10 cellular contexts compared by ENCODE assay signal in the genomic region with DNA sequence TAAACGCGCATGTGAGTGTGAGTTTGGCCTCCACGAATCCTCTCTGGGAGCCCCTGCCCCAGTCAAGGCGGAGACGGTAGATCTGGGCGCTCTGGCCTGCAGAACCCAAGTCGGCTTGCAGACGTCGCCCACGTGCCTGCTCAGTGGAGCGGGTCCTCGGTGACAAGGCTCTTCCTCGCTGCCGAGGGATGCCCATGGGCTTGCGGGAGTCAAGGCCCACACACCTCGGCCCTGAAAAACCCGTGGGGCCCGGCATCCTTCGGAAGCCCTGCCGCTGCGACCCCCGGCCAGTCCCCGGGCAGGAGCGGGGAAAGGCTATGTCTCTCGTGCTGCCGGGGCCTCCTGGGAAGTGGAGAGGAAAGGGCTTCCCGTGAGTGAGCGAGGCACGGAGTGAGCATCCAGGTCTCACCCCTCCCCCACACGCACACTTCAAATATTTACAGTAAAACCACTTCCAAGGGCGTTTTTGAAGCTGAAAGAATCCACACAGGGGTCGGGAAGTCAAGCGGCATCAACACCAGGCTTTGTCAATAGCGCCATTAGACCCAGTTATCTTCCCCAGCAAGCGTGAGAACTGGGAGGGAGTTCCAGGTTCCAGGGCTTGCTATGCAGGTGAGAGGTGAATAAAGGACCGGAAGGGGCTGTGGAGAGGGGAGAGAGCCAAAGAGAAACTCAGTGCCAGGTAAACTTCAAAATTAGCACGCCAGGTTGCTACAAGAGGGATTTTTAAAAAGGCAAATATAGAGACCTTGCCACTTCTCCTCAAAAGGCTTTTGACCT. TPM values are rescaled to one million over a fixed set of nuclear protein-coding genes. Genes with fewer than 3 reads are reported as not detected.
DNase-seq lines count a peak whose midpoint lies in the region; ATAC-seq and TF ChIP-seq lines count a peak whose summit lies in the region.
"Had no signal": no experiment of that assay in that cellular context is flagged by ENCODE, and none has a peak within 500 bp of the region (broad histone marks: within the 10 kb centered on the region; RNA-seq: fewer than 3 reads in every experiment).

No MANE protein-coding gene starts in this region.

- 0 to 2% methylated on average over 17 to 26 of the region's 37 CpGs for WGBS in mesodermal cell (ENCODE audit: insufficient coverage in 2 of 2), 2 experiments

- no peaks in the 10 kb centered on the region for H3K36me3 ChIP-seq in HAP-1 (replicated peaks)
- no peaks in the 10 kb centered on the region for H3K36me3 ChIP-seq in mesodermal cell (ENCODE audit: control insufficient read depth, insufficient read depth, low read length)

- CTCF ChIA-PET in Calu3 (lab: Charles Lee) (interaction anchor here (1.3 kb wide), 1 partner anchor 125 kb away, joined by 3 read pairs; no protein-coding TSS in a partner anchor), T-cell (lab: Charles Lee) (interaction anchor here in 1 of 2 donors (0.8 kb wide), 1 partner anchor 70 kb away, joined by 6 read pairs; no protein-coding TSS in a partner anchor)

- peak overlapping the region; percentile 13 for H3K27ac Mint-ChIP-seq in Calu3 (ENCODE audit: unreplicated experiment)
- peak overlapping the region in 1 of 2 donors; percentile 41 for H3K27ac Mint-ChIP-seq in T-cell

- H3K4me3 ChIP-seq in HAP-1 (peak overlapping the region; percentile 82), mesodermal cell (ENCODE audit: extremely low read depth, insufficient read depth, low read length, poor library complexity, severe bottlenecking) (peak overlapping the region; percentile 34)

- POLR2A ChIA-PET in T-cell (lab: Charles Lee), result no interaction called here

- H3K27me3 Mint-ChIP-seq in Calu3 (ENCODE audit: unreplicated experiment), result no peaks in the 10 kb centered on the region
- H3K27me3 Mint-ChIP-seq in T-cell, result peaks cover 49 to 84% of the 10 kb centered on the region in 2 donors

- in situ Hi-C loops in HAP-1 (cut with MboI; ENCODE audit: low sequenced_read_pairs), result no loop called here

- peaks cover 18% of the 10 kb centered on the region for H3K4me1 ChIP-seq in HAP-1
- H3K4me1 ChIP-seq in mesodermal cell (ENCODE audit: control insufficient read depth, insufficient read depth, low read length, poor library complexity, severe bottlenecking), result peaks cover 3% of the 10 kb centered on the region

- TF ChIP-seq CTCF in Calu3 (IDR thresholded peaks at IDR 0.05; ENCODE audit: unreplicated experiment), result no peak

- H3K4me3 Mint-ChIP-seq in Calu3 (ENCODE audit: low read depth, unreplicated experiment) (peak overlapping the region; percentile 99), T-cell (peak overlapping the region; percentile 47 to 63 (median 52))

- intact Hi-C loops in Calu3 (cut with micrococcal nuclease; ENCODE audit: unreplicated experiment), result no loop called here

- H3K27me3 ChIP-seq in HAP-1 (ENCODE audit: low read depth), result no peaks in the 10 kb centered on the region

- H3K36me3 Mint-ChIP-seq in Calu3 (ENCODE audit: insufficient read depth, unreplicated experiment), result peaks cover 52% of the 10 kb centered on the region
- no peaks in the 10 kb centered on the region for H3K36me3 Mint-ChIP-seq in T-cell

- ATAC-seq in T-cell (replicated peaks in 1 of 4) (no peak), GM18870 (IDR thresholded peaks at IDR 0.05; ENCODE audit: unreplicated experiment) (no peak)

- H3K27ac ChIP-seq in mesodermal cell (ENCODE audit: low read depth, low read length, severe bottlenecking), result no peak overlapping the region

- DNase-seq in Calu3 (no peak), HAP-1 (ENCODE audit: low spot score in 2 of 2) (peak in 1 of 2 experiments; percentile 46), T-cell (no peak), epidermal melanocyte (ENCODE audit: insufficient read length, low spot score) (no peak), A172 (ENCODE audit: low spot score) (no peak), NCI-H446 treated with DMSO at 0.1 percent for 48 hours (lab: John Stamatoyannopoulos, UW) (no peak)

- H3K9me3 ChIP-seq in HAP-1 (no peaks in the 10 kb centered on the region), mesodermal cell (ENCODE audit: control insufficient read depth, low read length) (no peaks in the 10 kb centered on the region)
- H3K9me3 ChIP-seq: mucosa of descending colon had no signal

- H3K4me1 Mint-ChIP-seq in Calu3 (ENCODE audit: low read depth, unreplicated experiment) (peaks cover 24% of the 10 kb centered on the region), T-cell (peaks cover 16 to 23% (median 16%) of the 10 kb centered on the region in 3 donors)

- H3K9me3 Mint-ChIP-seq in Calu3 (ENCODE audit: low read depth, unreplicated experiment), result no peaks in the 10 kb centered on the region
- no peaks in the 10 kb centered on the region for H3K9me3 Mint-ChIP-seq in T-cell

- no TSS peak for BruUV-seq in Calu3 (replicated peaks; lab: Mats Ljungman, UMichigan)

RNA-seq across cellular contexts. Expression of gene MNX1, which starts 1.1 kb away (rescaled TPM):
- total RNA-seq in Calu3 (2022) (28.4 and 30.3 TPM in 2 replicates), T-cell (under 1 TPM in 2 of 5 donors, not detected in 3; 0.10 to 0.30 TPM)
- not detected for polyA plus RNA-seq in mesodermal cell (2013, experiment 1 of 2)
- polyA plus RNA-seq in mesodermal cell (2013, experiment 2 of 2), result not detected
- total RNA-seq in A172 (2014; rRNA removed; shearing (Covaris generic)), result 0.90 and 1.6 TPM in 2 replicates
- total RNA-seq: activated CD8-positive, alpha-beta memory T cell treated with anti-CD3 and anti-CD28 coated beads for 36 hours had no signal

Comparison
In these comparisons a context has a peak if more than half of its experiments do, and no peak if none do; other contexts are left out.
1. RNA of gene MNX1, which starts 1.1 kb away (total RNA-seq): 28.4 to 30.3 TPM in Calu3; 0.90 to 1.6 TPM in A172 and 0.10 to 0.30 TPM in T-cell; every median in the first group is over 10 times any median in the second.